Comparison of ENCODE assay signal across 1 cellular context in genomic region chr16:47858333-47859067, GRCh38.
TF ChIP-seq lines count a peak whose summit lies in the region.

No MANE protein-coding gene starts in this region.

TF ChIP-seq in GM23338, 12 proteins besides CTCF, POLR2A, EP300 and RAD21:
- TF ChIP-seq, protein P1, sequence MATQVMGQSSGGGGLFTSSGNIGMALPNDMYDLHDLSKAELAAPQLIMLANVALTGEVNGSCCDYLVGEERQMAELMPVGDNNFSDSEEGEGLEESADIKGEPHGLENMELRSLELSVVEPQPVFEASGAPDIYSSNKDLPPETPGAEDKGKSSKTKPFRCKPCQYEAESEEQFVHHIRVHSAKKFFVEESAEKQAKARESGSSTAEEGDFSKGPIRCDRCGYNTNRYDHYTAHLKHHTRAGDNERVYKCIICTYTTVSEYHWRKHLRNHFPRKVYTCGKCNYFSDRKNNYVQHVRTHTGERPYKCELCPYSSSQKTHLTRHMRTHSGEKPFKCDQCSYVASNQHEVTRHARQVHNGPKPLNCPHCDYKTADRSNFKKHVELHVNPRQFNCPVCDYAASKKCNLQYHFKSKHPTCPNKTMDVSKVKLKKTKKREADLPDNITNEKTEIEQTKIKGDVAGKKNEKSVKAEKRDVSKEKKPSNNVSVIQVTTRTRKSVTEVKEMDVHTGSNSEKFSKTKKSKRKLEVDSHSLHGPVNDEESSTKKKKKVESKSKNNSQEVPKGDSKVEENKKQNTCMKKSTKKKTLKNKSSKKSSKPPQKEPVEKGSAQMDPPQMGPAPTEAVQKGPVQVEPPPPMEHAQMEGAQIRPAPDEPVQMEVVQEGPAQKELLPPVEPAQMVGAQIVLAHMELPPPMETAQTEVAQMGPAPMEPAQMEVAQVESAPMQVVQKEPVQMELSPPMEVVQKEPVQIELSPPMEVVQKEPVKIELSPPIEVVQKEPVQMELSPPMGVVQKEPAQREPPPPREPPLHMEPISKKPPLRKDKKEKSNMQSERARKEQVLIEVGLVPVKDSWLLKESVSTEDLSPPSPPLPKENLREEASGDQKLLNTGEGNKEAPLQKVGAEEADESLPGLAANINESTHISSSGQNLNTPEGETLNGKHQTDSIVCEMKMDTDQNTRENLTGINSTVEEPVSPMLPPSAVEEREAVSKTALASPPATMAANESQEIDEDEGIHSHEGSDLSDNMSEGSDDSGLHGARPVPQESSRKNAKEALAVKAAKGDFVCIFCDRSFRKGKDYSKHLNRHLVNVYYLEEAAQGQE (IDR thresholded peaks at IDR 0.05; ENCODE audit: unreplicated experiment): no peak
- no peak for TF ChIP-seq NANOG (IDR thresholded peaks at IDR 0.05; ENCODE audit: borderline replicate concordance)
- no peak for TF ChIP-seq EZH2phosphoT487 (IDR thresholded peaks at IDR 0.05; ENCODE audit: unreplicated experiment)
- TF ChIP-seq CREB1 (CRISPR knock-in tag; IDR thresholded peaks at IDR 0.05; ENCODE audit: low read depth): no peak
- TF ChIP-seq ZNF331 (CRISPR knock-in tag; IDR thresholded peaks at IDR 0.05; ENCODE audit: low read depth): no peak
TF ChIP-seq in GM23338: peak in this region for 0.
